In the genomic region with DNA sequence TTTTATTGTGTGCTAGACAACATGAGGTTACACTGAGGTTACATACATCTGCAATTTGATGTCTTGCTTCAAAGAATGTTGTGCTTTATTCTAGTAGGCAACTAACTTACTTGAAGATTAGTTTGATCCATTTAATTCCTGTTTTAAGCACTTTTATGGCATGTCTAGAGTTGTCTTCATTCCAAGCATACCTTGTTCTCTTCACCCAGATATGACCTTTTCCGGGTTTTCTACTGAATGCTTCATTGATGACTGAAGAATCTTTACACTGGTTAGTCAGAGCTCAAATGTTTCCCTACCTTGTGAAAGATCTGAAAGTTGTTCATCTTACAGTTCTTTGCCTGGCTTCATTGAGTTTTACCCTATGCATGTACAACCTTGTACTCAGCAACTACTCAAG, we compare ENCODE assay signal across 15 cellular contexts.
DNase-seq lines count a peak whose midpoint lies in the region; ATAC-seq and TF ChIP-seq lines count a peak whose summit lies in the region.
"Had no signal": no experiment of that assay in that cellular context is flagged by ENCODE, and none has a peak within 500 bp of the region (broad histone marks: within the 10 kb centered on the region; RNA-seq: fewer than 3 reads in every experiment).

No MANE protein-coding gene starts in this region.

- TF ChIP-seq CTCF in AG04449 (IDR thresholded peaks at IDR 0.05; ENCODE audit: insufficient read depth, low read length, missing control alignments) (no peak), astrocyte of the spinal cord (IDR thresholded peaks at IDR 0.05; ENCODE audit: low read depth, low read length) (no peak)

- H3K27ac Mint-ChIP-seq in activated T-cell treated with anti-CD3 and anti-CD28 coated beads, Interleukin-2, amount 50 U/mL, for 72 hours: no peak overlapping the region
- H3K27ac Mint-ChIP-seq: H9, memory B cell had no signal

- intact Hi-C loops in left colon (cut with DNase I, micrococcal nuclease): no loop called here

- H3K4me3 ChIP-seq in AG04449 (ENCODE audit: low read depth, low read length) (no peak overlapping the region), astrocyte of the spinal cord (ENCODE audit: low read depth, low read length) (no peak overlapping the region)
- H3K4me3 ChIP-seq: suprapubic skin had no signal

- CTCF ChIA-PET in AG04449 (lab: Yijun Ruan, JAX): interaction anchor here (1.8 kb wide), 1 partner anchor 13 kb away, joined by 8 read pairs; no protein-coding TSS in a partner anchor

- no peak overlapping the region for H3K4me3 Mint-ChIP-seq in activated T-cell treated with anti-CD3 and anti-CD28 coated beads, Interleukin-2, amount 50 U/mL, for 72 hours
- H3K4me3 Mint-ChIP-seq: H9, memory B cell had no signal

- POLR2A ChIA-PET in AG04449 (lab: Yijun Ruan, JAX): no interaction called here

- in situ Hi-C loops in astrocyte of the spinal cord (cut with HindIII; ENCODE audit: low sequenced_read_pairs): no loop called here

- ATAC-seq in GM21381 (IDR thresholded peaks at IDR 0.05; ENCODE audit: unreplicated experiment) (no peak), left colon (no peak)
- no peak for ATAC-seq in activated T-cell treated with anti-CD3 and anti-CD28 coated beads, Interleukin-2, amount 50 U/mL, for 72 hours (replicated peaks in 1 of 2)

- no peaks in the 10 kb centered on the region for H3K4me1 Mint-ChIP-seq in activated T-cell treated with anti-CD3 and anti-CD28 coated beads, Interleukin-2, amount 50 U/mL, for 72 hours (ENCODE audit: low read depth)
- H3K4me1 Mint-ChIP-seq: H9, memory B cell had no signal

- H3K27me3 Mint-ChIP-seq in activated T-cell treated with anti-CD3 and anti-CD28 coated beads, Interleukin-2, amount 50 U/mL, for 72 hours (ENCODE audit: low read depth): no peaks in the 10 kb centered on the region
- H3K27me3 Mint-ChIP-seq: memory B cell had no signal

- H3K36me3 Mint-ChIP-seq in activated T-cell treated with anti-CD3 and anti-CD28 coated beads, Interleukin-2, amount 50 U/mL, for 72 hours (ENCODE audit: insufficient read depth in 2 of 2): peaks cover 2% of the 10 kb centered on the region in 2 donors
- H3K36me3 Mint-ChIP-seq: memory B cell had no signal

- peaks cover 2 to 4% of the 10 kb centered on the region in 2 donors for H3K9me3 Mint-ChIP-seq in activated T-cell treated with anti-CD3 and anti-CD28 coated beads, Interleukin-2, amount 50 U/mL, for 72 hours

- peak; percentile 86 for DNase-seq in AG04449 (ENCODE audit: low read depth, low spot score)
- peak; percentile 75 for DNase-seq in HPDE6-E6E7 (ENCODE audit: extremely low spot score)
- DNase-seq in astrocyte of the spinal cord (ENCODE audit: low read depth, low spot score): peak; percentile 72
- peak; percentile 97 for DNase-seq in iris pigment epithelial cell (ENCODE audit: low read depth)
- DNase-seq in left colon: no peak
- no peak for DNase-seq in NCI-H2081 (lab: John Stamatoyannopoulos, UW)
- DNase-seq in activated T-cell treated with anti-CD3 and anti-CD28 coated beads, Interleukin-2, amount 50 U/mL, for 72 hours: no peak
- DNase-seq: activated CD4-positive, alpha-beta T cell treated with anti-CD3 and anti-CD28 coated beads for 4 hours; activated effector memory CD4-positive, alpha-beta T cell treated with Interleukin-2 at 50 U/mL for 16 hours; dermis blood vessel endothelial cell; H9; hippocampal formation had no signal

Comparison
In these comparisons a context has a peak if more than half of its experiments do, and no peak if none do; other contexts are left out.
1. DNase-seq: peak in AG04449 (single experiment), HPDE6-E6E7 (single experiment), astrocyte of the spinal cord (single experiment) and iris pigment epithelial cell (single experiment); none in left colon (0 of 2), NCI-H2081 (0 of 2) and activated T-cell treated with anti-CD3 and anti-CD28 coated beads, Interleukin-2, amount 50 U/mL, for 72 hours (0 of 2).